14 cellular contexts compared by ENCODE assay signal in the genomic region with DNA sequence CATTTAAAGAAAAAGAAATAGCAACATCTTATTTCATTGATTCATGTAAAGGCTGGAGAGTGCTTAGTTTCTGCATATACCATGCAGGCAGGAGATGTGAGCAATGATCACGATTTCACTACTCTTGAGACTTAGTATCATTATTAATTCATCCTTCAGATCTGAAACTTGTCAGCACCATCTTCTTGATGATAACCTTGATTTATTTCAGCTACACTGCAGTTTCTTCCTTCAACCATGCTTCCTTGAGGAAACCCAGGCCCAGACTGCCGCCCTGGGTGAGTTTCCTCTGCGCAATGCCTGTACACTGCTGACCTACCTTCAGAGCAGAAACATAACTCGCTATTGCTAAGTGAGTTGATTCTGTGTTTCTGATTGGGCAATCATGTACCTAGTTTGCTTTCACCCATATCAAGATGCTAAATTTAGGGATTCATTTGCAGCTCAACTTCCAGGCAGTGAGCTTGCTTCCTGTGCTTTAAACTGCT. TPM values are rescaled to one million over a fixed set of nuclear protein-coding genes. Genes with fewer than 3 reads are reported as not detected.
DNase-seq lines count a peak whose midpoint lies in the region; ATAC-seq and TF ChIP-seq lines count a peak whose summit lies in the region.
"Had no signal": no experiment of that assay in that cellular context is flagged by ENCODE, and none has a peak within 500 bp of the region (broad histone marks: within the 10 kb centered on the region; RNA-seq: fewer than 3 reads in every experiment).

No MANE protein-coding gene starts in this region.

- no peaks in the 10 kb centered on the region for H3K79me2 ChIP-seq in HCT116 (ENCODE audit: insufficient read depth, low read length)
- no peaks in the 10 kb centered on the region for H3K79me2 ChIP-seq in osteoblast (ENCODE audit: insufficient read depth, low read length)

- peak overlapping the region; percentile 54 for H3K27ac Mint-ChIP-seq in activated B cell treated with CpG ODN at 0.5 μM for 24 hours

- peak overlapping the region; percentile 61 for H3K4me2 ChIP-seq in HCT116 (ENCODE audit: low read length)
- peak overlapping the region; percentile 7 for H3K4me2 ChIP-seq in osteoblast (ENCODE audit: insufficient read depth, low read length)

- DNase-seq in HCT116 (ENCODE audit: low read depth, low spot score) (no peak), activated B cell treated with CpG ODN at 0.5 μM for 24 hours (no peak), osteoblast (ENCODE audit: insufficient read length, low spot score, missing footprints) (peak; percentile 76), NCI-H526 (lab: John Stamatoyannopoulos, UW) (no peak), SHP77 treated with DMSO at 0.1 percent for 48 hours (lab: John Stamatoyannopoulos, UW) (no peak)
- DNase-seq: erythroblast, GOT3, left colon, NCI-H1436, NCI-H82, T-helper 1 cell had no signal

- H3K27me3 Mint-ChIP-seq in activated B cell treated with CpG ODN at 0.5 μM for 24 hours = no peaks in the 10 kb centered on the region

- H3K27ac ChIP-seq in HCT116 (ENCODE audit: low read depth, low read length) (peak overlapping the region; percentile 29; the same call in 1 of the 2 replicates), osteoblast (ENCODE audit: low read depth, low read length) (peak overlapping the region; percentile 15)
- H3K27ac ChIP-seq: thoracic aorta had no signal

- H3K9me2 ChIP-seq in HCT116 (ENCODE audit: insufficient read depth) = no peaks in the 10 kb centered on the region

- H3K9me3 Mint-ChIP-seq in activated B cell treated with CpG ODN at 0.5 μM for 24 hours = no peaks in the 10 kb centered on the region

- no peak for TF ChIP-seq POLR2A in HCT116 (IDR thresholded peaks at IDR 0.05; ENCODE audit: borderline replicate concordance, extremely low read depth, insufficient read depth, insufficient read length)

- no peak overlapping the region for H3K4me3 Mint-ChIP-seq in activated B cell treated with CpG ODN at 0.5 μM for 24 hours

- POLR2A ChIA-PET in HCT116 (lab: Charles Lee) = interaction anchor here (2.9 kb wide), 1 partner anchor 13 kb away, joined by 9 read pairs; a partner anchor contains a TSS
- POLR2A ChIA-PET in activated B cell treated with CpG ODN at 0.5 μM for 24 hours (lab: Charles Lee) = no interaction called here

- CTCF ChIA-PET in HCT116 (lab: Charles Lee) (interaction anchor here (1.0 kb wide), 1 partner anchor 14 kb away, joined by 3 read pairs; a partner anchor contains a TSS), activated B cell treated with CpG ODN at 0.5 μM for 24 hours (lab: Charles Lee) (no interaction called here)

- H3K9me3 ChIP-seq in HCT116 (ENCODE audit: control insufficient read depth in 1 of 2, insufficient read depth in 1 of 2, low read depth in 1 of 2, low read length in 2 of 2) (no peaks in the 10 kb centered on the region), osteoblast (ENCODE audit: low read depth, low read length) (no peaks in the 10 kb centered on the region)
- H3K9me3 ChIP-seq: thoracic aorta had no signal

- no peak for TF ChIP-seq RAD21 in HCT116 (IDR thresholded peaks at IDR 0.05; ENCODE audit: low read depth)

- H2AFZ ChIP-seq in HCT116 (ENCODE audit: low read depth, low read length, poor library complexity, severe bottlenecking) = no peak overlapping the region
- H2AFZ ChIP-seq in osteoblast (ENCODE audit: low read length) = no peak overlapping the region

- H3K36me3 ChIP-seq in HCT116 (ENCODE audit: control insufficient read depth in 1 of 2, insufficient read depth in 2 of 2, low read length in 2 of 2) (no peaks in the 10 kb centered on the region), osteoblast (ENCODE audit: insufficient read depth, low read length) (no peaks in the 10 kb centered on the region)
- H3K36me3 ChIP-seq: thoracic aorta had no signal

- RAD21 ChIA-PET in HCT116 (lab: Charles Lee; ENCODE audit: low non-redundant PET in 1 of 2, low total read pairs in 2 of 2, uncharacterized antibody in 2 of 2, unreplicated experiment in 2 of 2) = no interaction called here

- H3K36me3 Mint-ChIP-seq in activated B cell treated with CpG ODN at 0.5 μM for 24 hours (ENCODE audit: low read depth) = peaks cover 8% of the 10 kb centered on the region

- H3K27me3 ChIP-seq in HCT116 (ENCODE audit: insufficient read depth, low read length) = no peaks in the 10 kb centered on the region; the same call in 1 of the 2 replicates
- no peaks in the 10 kb centered on the region for H3K27me3 ChIP-seq in osteoblast (ENCODE audit: insufficient read depth, low read length)

- intact Hi-C loops in HCT116 (cut with micrococcal nuclease) = no loop called here
- intact Hi-C loops in activated B cell treated with CpG ODN at 0.5 μM for 24 hours (cut with micrococcal nuclease) = no loop called here

- H3K4me1 ChIP-seq in HCT116 (ENCODE audit: control insufficient read depth in 1 of 2, insufficient read depth in 2 of 2, low read length in 2 of 2) (peaks cover 12 to 56% of the 10 kb centered on the region in 2 experiments), osteoblast (ENCODE audit: insufficient read depth, low read length) (peaks cover 30% of the 10 kb centered on the region)

- TF ChIP-seq CTCF in HCT116 (IDR thresholded peaks at IDR 0.05 in 2 of 3, conservative IDR thresholded peaks at IDR 0.05 in 1 of 3; ENCODE audit: borderline replicate concordance in 1 of 3, insufficient read depth in 1 of 3, low read depth in 2 of 3, low read length in 2 of 3) (no peak), activated B cell treated with CpG ODN at 0.5 μM for 24 hours (IDR thresholded peaks at IDR 0.05) (no peak), osteoblast (IDR thresholded peaks at IDR 0.05; ENCODE audit: extremely low read depth, low read depth, low read length) (no peak)

- H3K4me1 Mint-ChIP-seq in activated B cell treated with CpG ODN at 0.5 μM for 24 hours = peaks cover 22% of the 10 kb centered on the region

- H4K20me1 ChIP-seq in HCT116 (ENCODE audit: insufficient read depth) = no peaks in the 10 kb centered on the region
- H4K20me1 ChIP-seq in osteoblast (ENCODE audit: insufficient read depth, low read length) = no peaks in the 10 kb centered on the region

- peak overlapping the region in 1 of 2 experiments; percentile 24; a peak in 1 of 4 replicates for H3K4me3 ChIP-seq in HCT116 (replicated peaks in 1 of 2; ENCODE audit: low read depth in 1 of 2, low read length in 2 of 2)
- H3K4me3 ChIP-seq in osteoblast (ENCODE audit: insufficient read depth, low read length) = no peak overlapping the region
- H3K4me3 ChIP-seq: thoracic aorta had no signal

- no TSS peak for BruUV-seq in HCT116 (replicated peaks; lab: Mats Ljungman, UMichigan)

- H3K9ac ChIP-seq in HCT116 (ENCODE audit: low read length) = peak overlapping the region; percentile 26; the same call in 1 of the 2 replicates

- ATAC-seq in GM18907 (IDR thresholded peaks at IDR 0.05; ENCODE audit: unreplicated experiment) (peak; percentile 43), HCT116 (peak; percentile 53), activated B cell treated with CpG ODN at 0.5 μM for 24 hours (ENCODE audit: low read depth) (peak; percentile 25), HG02973 (IDR thresholded peaks at IDR 0.05; ENCODE audit: unreplicated experiment) (no peak)

TF ChIP-seq in HCT116, 20 proteins besides CTCF, POLR2A, EP300 and RAD21 (continues in another document):
- TF ChIP-seq EZH2 (IDR thresholded peaks at IDR 0.05) (no peak), EGR1 (IDR thresholded peaks at IDR 0.05; ENCODE audit: low read depth) (no peak), ZNF274 (IDR thresholded peaks at IDR 0.05; ENCODE audit: low read depth, low read length) (no peak), SRF (IDR thresholded peaks at IDR 0.05; ENCODE audit: low read depth) (0 out of 2 replicates have a peak, but pooled peaks have one; percentile 33), CEBPB (IDR thresholded peaks at IDR 0.05; ENCODE audit: low read depth) (peak; percentile 4; the same call in 1 of the 2 replicates), TCF7L2 (IDR thresholded peaks at IDR 0.05; ENCODE audit: borderline replicate concordance, extremely low read depth, insufficient read depth, insufficient read length) (no peak), JUND (IDR thresholded peaks at IDR 0.05) (no peak), SP1 (IDR thresholded peaks at IDR 0.05; ENCODE audit: low read depth) (no peak)
- TF ChIP-seq, protein P1, sequence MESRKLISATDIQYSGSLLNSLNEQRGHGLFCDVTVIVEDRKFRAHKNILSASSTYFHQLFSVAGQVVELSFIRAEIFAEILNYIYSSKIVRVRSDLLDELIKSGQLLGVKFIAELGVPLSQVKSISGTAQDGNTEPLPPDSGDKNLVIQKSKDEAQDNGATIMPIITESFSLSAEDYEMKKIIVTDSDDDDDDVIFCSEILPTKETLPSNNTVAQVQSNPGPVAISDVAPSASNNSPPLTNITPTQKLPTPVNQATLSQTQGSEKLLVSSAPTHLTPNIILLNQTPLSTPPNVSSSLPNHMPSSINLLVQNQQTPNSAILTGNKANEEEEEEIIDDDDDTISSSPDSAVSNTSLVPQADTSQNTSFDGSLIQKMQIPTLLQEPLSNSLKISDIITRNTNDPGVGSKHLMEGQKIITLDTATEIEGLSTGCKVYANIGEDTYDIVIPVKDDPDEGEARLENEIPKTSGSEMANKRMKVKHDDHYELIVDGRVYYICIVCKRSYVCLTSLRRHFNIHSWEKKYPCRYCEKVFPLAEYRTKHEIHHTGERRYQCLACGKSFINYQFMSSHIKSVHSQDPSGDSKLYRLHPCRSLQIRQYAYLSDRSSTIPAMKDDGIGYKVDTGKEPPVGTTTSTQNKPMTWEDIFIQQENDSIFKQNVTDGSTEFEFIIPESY (IDR thresholded peaks at IDR 0.05; ENCODE audit: extremely low read depth, insufficient replicate concordance, low read length) = no peak
- TF ChIP-seq, protein P2, sequence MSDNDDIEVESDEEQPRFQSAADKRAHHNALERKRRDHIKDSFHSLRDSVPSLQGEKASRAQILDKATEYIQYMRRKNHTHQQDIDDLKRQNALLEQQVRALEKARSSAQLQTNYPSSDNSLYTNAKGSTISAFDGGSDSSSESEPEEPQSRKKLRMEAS (IDR thresholded peaks at IDR 0.05) = no peak

RNA-seq across cellular contexts. Expression of a gene that starts 13.5 kb away (rescaled TPM):
- total RNA-seq in HCT116 (2021; ENCODE audit: unreplicated experiment) = 33.8 TPM
- 10.7 and 12.1 TPM in 2 replicates for polyA plus RNA-seq in HCT116 (2012)
- 52.5 and 53.3 TPM in 2 replicates for total RNA-seq in activated B cell treated with CpG ODN at 0.5 μM for 24 hours
- total RNA-seq in osteoblast = 30.4 and 35.7 TPM in 2 replicates

RNA-seq across cellular contexts. Expression of a gene that starts 30.4 kb away (rescaled TPM):
- 23.3 TPM for total RNA-seq in HCT116 (2021; ENCODE audit: unreplicated experiment)
- polyA plus RNA-seq in HCT116 (2012) = 19.9 and 20.1 TPM in 2 replicates
- 31.4 and 32.0 TPM in 2 replicates for total RNA-seq in activated B cell treated with CpG ODN at 0.5 μM for 24 hours
- total RNA-seq in osteoblast = 11.2 and 13.0 TPM in 2 replicates
